Comparison of ENCODE assay signal across 1 cellular context in genomic region chr2:152573168-152573567, GRCh38.
A peak's percentile ranks its signal among the peaks of the same experiment; 100 is the strongest.
TF ChIP-seq lines count a peak whose summit lies in the region.

No MANE protein-coding gene starts in this region.

TF ChIP-seq in K562, 482 proteins besides CTCF, POLR2A, EP300 and RAD21 (continued from another document and continues in another):
- TF ChIP-seq CBX3 (IDR thresholded peaks at IDR 0.05; ENCODE audit: borderline replicate concordance in 1 of 2, low read length in 2 of 2): no peak
- TF ChIP-seq PHF20 (IDR thresholded peaks at IDR 0.05; ENCODE audit: partially characterized antibody): no peak
- no peak for TF ChIP-seq MYNN (IDR thresholded peaks at IDR 0.05)
- no peak for TF ChIP-seq MYNN (CRISPR knock-in tag; IDR thresholded peaks at IDR 0.05)
- TF ChIP-seq TFAP4 (CRISPR knock-in tag; IDR thresholded peaks at IDR 0.05; ENCODE audit: borderline replicate concordance): no peak
- no peak for TF ChIP-seq ILK (tag; IDR thresholded peaks at IDR 0.05; ENCODE audit: borderline replicate concordance, low read depth)
- no peak for TF ChIP-seq ARID2 (IDR thresholded peaks at IDR 0.05)
- TF ChIP-seq HNRNPK (IDR thresholded peaks at IDR 0.05; ENCODE audit: low read depth, low read length, poor library complexity, severe bottlenecking): no peak
- peak; percentile 65 for TF ChIP-seq NFIC (IDR thresholded peaks at IDR 0.05)
- no peak for TF ChIP-seq RFX5 (IDR thresholded peaks at IDR 0.05; ENCODE audit: low read depth, low read length)
- TF ChIP-seq PHF8 (IDR thresholded peaks at IDR 0.05; ENCODE audit: borderline replicate concordance, low read length): no peak
- TF ChIP-seq ZNF57 (CRISPR knock-in tag; IDR thresholded peaks at IDR 0.05): no peak
- no peak for TF ChIP-seq PREB (CRISPR knock-in tag; IDR thresholded peaks at IDR 0.05)
- no peak for TF ChIP-seq ZNF134 (CRISPR knock-in tag; conservative IDR thresholded peaks at IDR 0.05)
- peak; percentile 97 for TF ChIP-seq ATF3 (IDR thresholded peaks at IDR 0.05)
- no peak for TF ChIP-seq ATF3 (CRISPR knock-in tag; conservative IDR thresholded peaks at IDR 0.05)
- TF ChIP-seq BCLAF1 (IDR thresholded peaks at IDR 0.05; ENCODE audit: borderline replicate concordance in 1 of 2, control insufficient read depth in 1 of 2, low read depth in 2 of 2, low read length in 1 of 2): no peak
- peak; percentile 46; the same call in 1 of the 2 replicates for TF ChIP-seq MAFF (IDR thresholded peaks at IDR 0.05; ENCODE audit: low read length)
- no peak for TF ChIP-seq SETDB1 (IDR thresholded peaks at IDR 0.05; ENCODE audit: low read length)
- no peak for TF ChIP-seq RBM17 (IDR thresholded peaks at IDR 0.05; ENCODE audit: borderline replicate concordance, low read depth, low read length)
- peak in 1 of 2 experiments; percentile 51; a peak in 2 of 4 replicates for TF ChIP-seq MNT (conservative IDR thresholded peaks at IDR 0.05)
- TF ChIP-seq NCOA1 (IDR thresholded peaks at IDR 0.05; ENCODE audit: low read depth): peak; percentile 62; the same call in 1 of the 2 replicates
- peak in 1 of 2 experiments; percentile 85; a peak in 2 of 4 replicates for TF ChIP-seq HDAC1 (IDR thresholded peaks at IDR 0.05)
- TF ChIP-seq SRF (CRISPR knock-in tag; IDR thresholded peaks at IDR 0.05): no peak
- TF ChIP-seq SIN3A (IDR thresholded peaks at IDR 0.05; ENCODE audit: borderline replicate concordance in 2 of 2, control insufficient read depth in 1 of 2, low read depth in 2 of 2, low read length in 2 of 2): no peak
- TF ChIP-seq TGIF2 (CRISPR knock-in tag; IDR thresholded peaks at IDR 0.05): no peak
- TF ChIP-seq DNMT1 (IDR thresholded peaks at IDR 0.05): no peak
- TF ChIP-seq C11orf30 (IDR thresholded peaks at IDR 0.05; ENCODE audit: low read depth): peak; percentile 92
- TF ChIP-seq CREM (IDR thresholded peaks at IDR 0.05; ENCODE audit: low read depth): peak; percentile 52; the same call in 1 of the 2 replicates
- TF ChIP-seq NRF1 (conservative IDR thresholded peaks at IDR 0.05 in 1 of 2, IDR thresholded peaks at IDR 0.05 in 1 of 2): peak; percentile 47 to 53; a peak in 3 of 4 replicates
- TF ChIP-seq MEF2D (tag; conservative IDR thresholded peaks at IDR 0.05; ENCODE audit: low read depth): peak; percentile 61; the same call in 1 of the 2 replicates
- TF ChIP-seq ARID1B (IDR thresholded peaks at IDR 0.05): peak; percentile 92
- TF ChIP-seq HLTF (IDR thresholded peaks at IDR 0.05): no peak
- no peak for TF ChIP-seq ZNF311 (CRISPR knock-in tag; IDR thresholded peaks at IDR 0.05)
- no peak for TF ChIP-seq ZBTB34 (CRISPR knock-in tag; IDR thresholded peaks at IDR 0.05)
- no peak for TF ChIP-seq ZNF280A (IDR thresholded peaks at IDR 0.05; ENCODE audit: low read depth, partially characterized antibody)
- TF ChIP-seq CEBPZ (IDR thresholded peaks at IDR 0.05; ENCODE audit: borderline replicate concordance, low read depth, low read length): no peak
- TF ChIP-seq SNAPC5 (CRISPR knock-in tag; IDR thresholded peaks at IDR 0.05): no peak
- TF ChIP-seq ZC3H8 (IDR thresholded peaks at IDR 0.05): no peak
- TF ChIP-seq SRSF3 (IDR thresholded peaks at IDR 0.05; ENCODE audit: insufficient read depth, low read length): no peak
- TF ChIP-seq RNF219 (CRISPR knock-in tag; IDR thresholded peaks at IDR 0.05): no peak
- no peak for TF ChIP-seq KAT8 (IDR thresholded peaks at IDR 0.05; ENCODE audit: low read depth)
- TF ChIP-seq GTF2E2 (tag; IDR thresholded peaks at IDR 0.05): no peak
- TF ChIP-seq ZNF639 (CRISPR knock-in tag; conservative IDR thresholded peaks at IDR 0.05 in 1 of 2, IDR thresholded peaks at IDR 0.05 in 1 of 2): peak in 1 of 2 experiments; percentile 58; a peak in 1 of 4 replicates
- no peak for TF ChIP-seq MEF2A (IDR thresholded peaks at IDR 0.05; ENCODE audit: control insufficient read depth, low read depth, low read length)
- no peak for TF ChIP-seq DMBX1 (CRISPR knock-in tag; IDR thresholded peaks at IDR 0.05; ENCODE audit: borderline replicate concordance)
- no peak for TF ChIP-seq FOXM1 (IDR thresholded peaks at IDR 0.05; ENCODE audit: low read depth)
- TF ChIP-seq FOXM1 (CRISPR knock-in tag; IDR thresholded peaks at IDR 0.05; ENCODE audit: low read depth): no peak
- TF ChIP-seq CBX2 (IDR thresholded peaks at IDR 0.05; ENCODE audit: insufficient read depth, low read length, poor library complexity, severe bottlenecking): no peak
- 0 out of 2 replicates have a peak, but pooled peaks have one; percentile 57 for TF ChIP-seq ZNF589 (CRISPR knock-in tag; IDR thresholded peaks at IDR 0.05; ENCODE audit: low read depth)
